In the genomic region with DNA sequence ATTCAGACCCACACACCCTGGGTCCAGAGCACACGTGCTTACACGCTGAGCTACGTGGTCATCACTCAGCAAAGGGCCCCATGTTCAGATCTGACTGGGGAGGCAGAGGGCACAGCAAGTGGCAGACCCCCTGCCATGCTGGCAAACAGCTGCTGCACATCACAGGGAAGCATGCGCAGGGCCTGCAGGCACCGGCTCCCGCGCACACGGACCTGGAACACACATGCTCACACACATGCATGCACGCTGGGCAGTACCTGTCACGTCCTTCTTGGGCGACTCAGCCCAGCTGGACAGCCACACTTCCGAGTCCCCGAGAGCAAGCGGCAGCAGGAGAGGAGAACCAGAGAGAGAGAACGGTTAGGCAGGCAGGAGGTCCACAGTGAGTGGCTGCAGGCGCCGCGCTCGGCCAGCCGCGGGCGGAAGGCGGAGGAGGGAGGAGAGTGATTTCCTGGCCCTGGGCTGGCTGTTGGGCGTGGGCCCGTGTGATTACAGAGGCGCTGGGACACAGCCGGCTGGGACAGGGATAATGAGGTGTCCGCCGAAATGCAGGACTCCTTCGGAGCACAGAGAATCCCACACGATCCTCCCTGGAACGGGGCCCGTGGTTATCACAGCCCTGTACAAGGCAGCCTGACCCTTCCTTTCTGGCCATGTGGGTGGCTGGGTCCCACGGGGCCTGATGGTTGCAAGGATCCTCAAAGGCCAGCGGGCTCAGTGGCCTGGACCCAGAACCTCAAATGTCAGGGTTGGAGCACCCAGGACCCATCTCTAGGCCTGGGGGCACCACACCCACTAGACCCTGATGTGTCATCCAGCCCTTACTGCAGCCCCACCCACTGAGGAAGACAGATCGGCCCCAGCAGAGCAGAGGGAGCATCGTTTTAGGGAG, we compare ENCODE assay signal across 8 cellular contexts.
DNase-seq lines count a peak whose midpoint lies in the region; TF ChIP-seq lines count a peak whose summit lies in the region.

No MANE protein-coding gene starts in this region.

- DNase-seq in NCI-H345 (lab: John Stamatoyannopoulos, UW): peak; percentile 31
- no peak for DNase-seq in NCI-H345 treated with DMSO at 0.1 percent for 48 hours (lab: John Stamatoyannopoulos, UW; ENCODE audit: unreplicated experiment)
- peak; percentile 86 for DNase-seq in left kidney (ENCODE audit: low read depth, low spot score)
- DNase-seq in testis: peak; percentile 84
- no peak for DNase-seq in T-helper 9 cell
- DNase-seq in pons (ENCODE audit: low spot score): no peak
- DNase-seq in DMS153 treated with DMSO at 0.1 percent for 48 hours (lab: John Stamatoyannopoulos, UW; ENCODE audit: unreplicated experiment): no peak

- H3K9me3 ChIP-seq in testis: no peaks in the 10 kb centered on the region

- TF ChIP-seq POLR2A in testis (IDR thresholded peaks at IDR 0.05): no peak

- TF ChIP-seq CTCF in testis (IDR thresholded peaks at IDR 0.05): no peak

- H3K27ac ChIP-seq in adipose tissue (ENCODE audit: low read depth, low read length) (peak overlapping the region; percentile 33), testis (peak overlapping the region in 1 of 2 donors; percentile 36)

- WGBS in adipose tissue, 3 donors: 22 to 69% (median 22%) methylated on average over 29 to 37 of the region's 37 CpGs
- 27 to 37% methylated on average over 14 to 37 of the region's 37 CpGs for WGBS in testis, 2 donors

- no peaks in the 10 kb centered on the region for H3K27me3 ChIP-seq in testis

- H3K36me3 ChIP-seq in testis (ENCODE audit: low read depth, missing control alignments): no peaks in the 10 kb centered on the region

- H3K4me3 ChIP-seq in testis: no peak overlapping the region

- H3K4me1 ChIP-seq in testis: peaks cover 36% of the 10 kb centered on the region

- intact Hi-C loops in testis (cut with DNase I; ENCODE audit: low total_unique reads): no loop called here

Comparison
In these comparisons a context has a peak if more than half of its experiments do, and no peak if none do; other contexts are left out.
1. DNase-seq: peak in NCI-H345 (single experiment), left kidney (single experiment) and testis (single experiment); none in NCI-H345 treated with DMSO at 0.1 percent for 48 hours (single experiment), T-helper 9 cell (single experiment), pons (single experiment) and DMS153 treated with DMSO at 0.1 percent for 48 hours (single experiment).